Comparison of ENCODE assay signal across 1 cellular context in the genomic region with DNA sequence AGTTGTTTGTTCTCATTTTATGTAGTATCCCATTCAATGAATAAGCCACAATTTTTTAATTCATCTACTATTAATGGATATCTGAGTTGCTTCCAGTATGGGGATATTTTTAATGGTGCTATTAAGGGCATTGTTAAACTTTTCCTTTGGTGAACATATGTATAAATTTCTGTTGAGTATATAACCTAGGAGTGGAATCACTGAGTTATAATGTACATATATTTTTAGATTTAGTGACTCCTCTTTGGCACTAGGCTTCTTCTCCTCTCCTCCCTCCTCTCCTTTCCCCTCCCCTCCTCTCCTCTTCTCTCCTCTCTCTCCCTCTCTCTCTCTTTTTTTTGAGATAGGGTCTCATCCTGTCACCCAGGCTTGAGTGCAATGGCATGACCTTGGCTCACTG.
TF ChIP-seq lines count a peak whose summit lies in the region.

No MANE protein-coding gene starts in this region.

TF ChIP-seq in GM12878, 131 proteins besides CTCF, POLR2A, EP300 and RAD21:
- TF ChIP-seq ZBTB40 (IDR thresholded peaks at IDR 0.05; ENCODE audit: borderline replicate concordance) (no peak), JUNB (IDR thresholded peaks at IDR 0.05) (peak; percentile 12; the same call in 1 of the 2 replicates), POLR2AphosphoS2 (IDR thresholded peaks at IDR 0.05; ENCODE audit: low read depth, low read length) (no peak), NR2F1 (conservative IDR thresholded peaks at IDR 0.05) (no peak), NFXL1 (IDR thresholded peaks at IDR 0.05; ENCODE audit: borderline replicate concordance) (no peak), MEF2A (IDR thresholded peaks at IDR 0.05; ENCODE audit: insufficient read depth, low read depth, low read length) (0 out of 2 replicates have a peak, but pooled peaks have one; percentile 25), ZBED1 (IDR thresholded peaks at IDR 0.05; ENCODE audit: borderline replicate concordance) (no peak)
